Comparison of ENCODE assay signal across 22 cellular contexts in the genomic region with DNA sequence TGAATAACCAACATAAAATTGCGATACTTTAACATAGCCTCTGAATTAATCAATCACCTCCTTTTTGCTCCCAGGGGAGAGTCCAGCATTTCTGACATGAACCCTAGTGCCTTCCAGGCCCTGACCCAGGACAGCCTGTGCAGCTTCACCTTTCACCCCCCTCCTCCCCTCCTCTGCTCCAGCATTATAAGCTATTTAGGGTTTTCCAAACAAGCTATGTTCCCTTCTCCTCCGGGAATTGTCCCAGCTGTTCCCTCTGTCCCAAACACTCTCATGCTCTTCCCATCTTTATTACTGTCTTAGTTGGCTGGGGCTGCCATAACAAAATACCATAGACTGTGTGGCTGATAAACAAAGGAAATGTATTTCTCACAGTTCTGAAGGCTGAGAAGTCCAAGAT.
"Had no signal": no experiment of that assay in that cellular context is flagged by ENCODE, and none has a peak within 500 bp of the region (broad histone marks: within the 10 kb centered on the region; RNA-seq: fewer than 3 reads in every experiment).

No MANE protein-coding gene starts in this region.

- H3K4me3 ChIP-seq: breast epithelium, gastroesophageal sphincter, ovary, psoas muscle, thoracic aorta, upper lobe of right lung had no signal

- H3K27me3 ChIP-seq: breast epithelium, ovary had no signal

- H3K4me1 ChIP-seq: breast epithelium, psoas muscle, upper lobe of right lung had no signal

- H3K4me1 Mint-ChIP-seq: activated CD4-positive, alpha-beta T cell treated with anti-CD3 and anti-CD28 coated beads, Interleukin-2, amount 10 ng/mL, durations not matched to agents 7 days and 5 days; stimulated activated effector memory CD8-positive, alpha-beta T cell treated with anti-CD3 and anti-CD28 coated beads, Interleukin-12 subunit alpha, Interleukin-12 subunit beta, amount 100 ng/mL, for 72 hours had no signal

- ATAC-seq: activated CD4-positive, CD25-positive, alpha-beta regulatory T cell treated with anti-CD3 and anti-CD28 coated beads, Interleukin-2, amount 50 U/mL, for 24 hours; esophagus mucosa; gastroesophageal sphincter; psoas muscle; sciatic nerve; stimulated activated effector memory CD8-positive, alpha-beta T cell treated with anti-CD3 and anti-CD28 coated beads, Interleukin-12 subunit alpha, Interleukin-12 subunit beta, amount 100 ng/mL, for 72 hours had no signal

- H3K9me3 Mint-ChIP-seq: activated CD4-positive, alpha-beta T cell treated with anti-CD3 and anti-CD28 coated beads, Interleukin-2, amount 10 ng/mL, durations not matched to agents 7 days and 5 days; neural crest cell; stimulated activated effector memory CD8-positive, alpha-beta T cell treated with anti-CD3 and anti-CD28 coated beads, Interleukin-12 subunit alpha, Interleukin-12 subunit beta, amount 100 ng/mL, for 72 hours had no signal

- H3K27ac ChIP-seq: gastroesophageal sphincter, ovary, psoas muscle, thoracic aorta, upper lobe of right lung had no signal

- H3K27ac Mint-ChIP-seq: activated CD4-positive, alpha-beta T cell treated with anti-CD3 and anti-CD28 coated beads, Interleukin-2, amount 10 ng/mL, durations not matched to agents 7 days and 5 days; stimulated activated effector memory CD8-positive, alpha-beta T cell treated with anti-CD3 and anti-CD28 coated beads, Interleukin-12 subunit alpha, Interleukin-12 subunit beta, amount 100 ng/mL, for 72 hours had no signal

- H3K9me3 ChIP-seq: breast epithelium, gastroesophageal sphincter, ovary, psoas muscle, thoracic aorta, upper lobe of right lung had no signal

- H3K27me3 Mint-ChIP-seq: activated CD4-positive, alpha-beta T cell treated with anti-CD3 and anti-CD28 coated beads, Interleukin-2, amount 10 ng/mL, durations not matched to agents 7 days and 5 days had no signal

- H3K36me3 ChIP-seq: breast epithelium, gastroesophageal sphincter, ovary, thoracic aorta, upper lobe of right lung had no signal

- H3K4me3 Mint-ChIP-seq: activated CD4-positive, alpha-beta T cell treated with anti-CD3 and anti-CD28 coated beads, Interleukin-2, amount 10 ng/mL, durations not matched to agents 7 days and 5 days; neural crest cell; stimulated activated effector memory CD8-positive, alpha-beta T cell treated with anti-CD3 and anti-CD28 coated beads, Interleukin-12 subunit alpha, Interleukin-12 subunit beta, amount 100 ng/mL, for 72 hours had no signal

- H3K36me3 Mint-ChIP-seq: stimulated activated effector memory CD8-positive, alpha-beta T cell treated with anti-CD3 and anti-CD28 coated beads, Interleukin-12 subunit alpha, Interleukin-12 subunit beta, amount 100 ng/mL, for 72 hours had no signal

- DNase-seq: activated CD4-positive, alpha-beta T cell treated with anti-CD3 and anti-CD28 coated beads, Interleukin-2, amount 10 ng/mL, durations not matched to agents 7 days and 5 days; activated CD8-positive, alpha-beta memory T cell treated with anti-CD3 and anti-CD28 coated beads for 24 hours; activated CD8-positive, alpha-beta memory T cell treated with anti-CD3 and anti-CD28 coated beads, Interleukin-2, amount 50 U/mL, for 48 hours; activated effector memory CD4-positive, alpha-beta T cell treated with anti-CD3 and anti-CD28 coated beads, Interleukin-2, amount 50 U/mL, for 16 hours; activated naive CD4-positive, alpha-beta T cell treated with anti-CD3 and anti-CD28 coated beads, Interleukin-2, amount 50 U/mL, for 16 hours; activated T-cell treated with anti-CD3 and anti-CD28 coated beads, Interleukin-2, amount 50 U/mL, for 48 hours; cerebellar nuclear complex; effector CD4-positive, alpha-beta T cell; midbrain; ovary; psoas muscle; stimulated activated CD4-positive, alpha-beta T cell treated with anti-CD3 and anti-CD28 coated beads, Interleukin-4, amount 100 ng/mL, for 24 hours; T1000; upper lobe of right lung had no signal
